1 cellular context compared by ENCODE assay signal in genomic region chr16:31712064-31712540, GRCh38.
TF ChIP-seq lines count a peak whose summit lies in the region.

No MANE protein-coding gene starts in this region.

TF ChIP-seq in GM23338, 12 proteins besides CTCF, POLR2A, EP300 and RAD21 (continued from another document):
- TF ChIP-seq REST (IDR thresholded peaks at IDR 0.05; ENCODE audit: unreplicated experiment) (no peak), ZNF114 (CRISPR knock-in tag; IDR thresholded peaks at IDR 0.05) (no peak), ZNF331 (CRISPR knock-in tag; IDR thresholded peaks at IDR 0.05; ENCODE audit: low read depth) (no peak), EZH2phosphoT487 (IDR thresholded peaks at IDR 0.05; ENCODE audit: unreplicated experiment) (no peak), NANOG (IDR thresholded peaks at IDR 0.05; ENCODE audit: borderline replicate concordance) (no peak), STAT1 (IDR thresholded peaks at IDR 0.05; ENCODE audit: unreplicated experiment) (no peak), CREB1 (CRISPR knock-in tag; IDR thresholded peaks at IDR 0.05; ENCODE audit: low read depth) (no peak), POLR2AphosphoS5 (IDR thresholded peaks at IDR 0.05; ENCODE audit: low read depth) (no peak)
